7 cellular contexts compared by ENCODE assay signal in the genomic region with DNA sequence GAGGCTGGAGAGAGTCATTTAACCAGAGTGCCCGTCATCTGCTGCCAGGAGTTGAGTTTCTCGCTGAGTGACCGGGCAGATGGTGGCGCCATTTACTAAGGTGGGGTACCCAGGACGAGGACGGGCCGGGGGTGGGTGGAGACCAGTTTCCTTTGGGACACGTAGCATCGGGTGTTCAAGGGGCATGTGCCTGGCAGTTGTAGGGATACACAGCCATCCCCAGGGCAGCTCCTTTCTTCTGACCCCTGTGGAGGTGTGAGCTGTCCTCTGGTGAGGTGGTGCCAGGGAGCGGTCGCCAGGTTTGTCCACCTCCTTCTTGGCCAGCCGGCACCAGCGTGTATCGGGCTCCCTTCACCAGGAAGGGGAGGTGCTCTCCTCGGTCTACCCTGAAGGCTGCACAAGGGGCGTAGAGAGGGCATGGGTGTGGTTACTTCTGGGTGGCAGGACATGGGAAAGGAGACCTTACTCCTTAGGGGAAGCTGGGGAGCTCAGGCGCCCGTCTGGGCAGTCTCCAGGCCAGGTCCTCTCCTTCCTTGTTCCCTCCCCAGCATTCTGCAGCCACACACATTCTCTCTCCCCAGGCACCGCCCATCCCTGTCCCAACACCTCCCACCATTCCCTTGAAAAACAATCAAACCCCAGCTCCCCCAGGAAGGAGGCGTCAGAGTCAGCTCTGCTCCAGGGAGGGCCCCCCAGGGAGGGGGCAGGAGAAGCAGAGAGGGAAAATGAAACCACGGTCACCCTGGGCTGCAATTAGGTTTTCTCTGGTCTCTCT. TPM values are rescaled to one million over a fixed set of nuclear protein-coding genes. Genes with fewer than 3 reads are reported as not detected.
DNase-seq lines count a peak whose midpoint lies in the region; ATAC-seq and TF ChIP-seq lines count a peak whose summit lies in the region.

No MANE protein-coding gene starts in this region.

- peak; percentile 72 for ATAC-seq in activated CD4-positive, alpha-beta T cell treated with anti-CD3 and anti-CD28 coated beads for 36 hours
- ATAC-seq in left colon (peak; percentile 83), GM21786 (IDR thresholded peaks at IDR 0.05; ENCODE audit: unreplicated experiment) (no peak)

- no peaks in the 10 kb centered on the region for H3K27me3 Mint-ChIP-seq in activated CD4-positive, alpha-beta T cell treated with anti-CD3 and anti-CD28 coated beads for 36 hours

- intact Hi-C loops in activated CD4-positive, alpha-beta T cell treated with anti-CD3 and anti-CD28 coated beads for 36 hours (cut with DNase I, micrococcal nuclease), result loop anchor here (1.0 to 5.0 kb wide), 5 partner anchors 65 to 497 kb away; no protein-coding TSS in a partner anchor
- intact Hi-C loops in left colon (cut with DNase I, micrococcal nuclease), result loop anchor here (5.0 kb wide), 3 partner anchors 290 to 495 kb away; no protein-coding TSS in a partner anchor

- H3K27ac Mint-ChIP-seq in activated CD4-positive, alpha-beta T cell treated with anti-CD3 and anti-CD28 coated beads for 36 hours, result peak overlapping the region; percentile 33

- POLR2A ChIA-PET in activated CD4-positive, alpha-beta T cell treated with anti-CD3 and anti-CD28 coated beads for 36 hours (lab: Charles Lee), result interaction anchor here (0.6 kb wide), 1 partner anchor 296 kb away, joined by 5 read pairs; no protein-coding TSS in a partner anchor

- peak overlapping the region; percentile 68 for H3K4me3 Mint-ChIP-seq in activated CD4-positive, alpha-beta T cell treated with anti-CD3 and anti-CD28 coated beads for 36 hours

- DNase-seq in NCI-H2029 treated with DMSO at 0.1 percent for 48 hours (lab: John Stamatoyannopoulos, UW) (peak; percentile 58), dedifferentiated amniotic fluid mesenchymal stem cell (ENCODE audit: extremely low spot score) (peak; percentile 80), left colon (peak; percentile 89 to 92)
- DNase-seq in activated CD4-positive, alpha-beta T cell treated with anti-CD3 and anti-CD28 coated beads for 36 hours, result peak; percentile 83
- DNase-seq in stimulated activated CD4-positive, alpha-beta T cell treated with anti-CD3 and anti-CD28 coated beads, Interleukin-2, amount 100 ng/mL, for 24 hours, result peak; percentile 69 to 70

- peak; percentile 59 for TF ChIP-seq CTCF in GM12872 (IDR thresholded peaks at IDR 0.05; ENCODE audit: insufficient read depth, low read depth, low read length)

- CTCF ChIA-PET in activated CD4-positive, alpha-beta T cell treated with anti-CD3 and anti-CD28 coated beads for 36 hours (lab: Charles Lee), result interaction anchor here (0.7 to 1.8 kb wide), 9 partner anchors 10 to 438 kb away, joined by 3 to 11 read pairs (median 3); a partner anchor contains a TSS

- no peaks in the 10 kb centered on the region for H3K9me3 Mint-ChIP-seq in activated CD4-positive, alpha-beta T cell treated with anti-CD3 and anti-CD28 coated beads for 36 hours (ENCODE audit: low read depth)

- H3K4me1 Mint-ChIP-seq in activated CD4-positive, alpha-beta T cell treated with anti-CD3 and anti-CD28 coated beads for 36 hours, result peaks cover 26% of the 10 kb centered on the region

- H3K36me3 Mint-ChIP-seq in activated CD4-positive, alpha-beta T cell treated with anti-CD3 and anti-CD28 coated beads for 36 hours (ENCODE audit: low read depth), result no peaks in the 10 kb centered on the region

RNA-seq across cellular contexts. Expression of a gene that starts 10.3 kb away (rescaled TPM):
- total RNA-seq in activated CD4-positive, alpha-beta T cell treated with anti-CD3 and anti-CD28 coated beads for 36 hours, result not detected
- 10 to 100 TPM in 1 of 2 donors, 1 to 10 TPM in 1; 8.4 to 12.8 TPM for total RNA-seq in left colon

RNA-seq across cellular contexts. Expression of a gene that starts 20.8 kb away (rescaled TPM):
- total RNA-seq in activated CD4-positive, alpha-beta T cell treated with anti-CD3 and anti-CD28 coated beads for 36 hours, result 10 to 100 TPM; 34.3 to 35.5 TPM
- total RNA-seq in left colon, result 10 to 100 TPM; 34.0 to 51.4 TPM

Comparison
In these comparisons a context has a peak if more than half of its experiments do, and no peak if none do; other contexts are left out.
1. RNA of a gene that starts 10.3 kb away (total RNA-seq): 8.4 to 12.8 TPM in left colon; not detected in activated CD4-positive, alpha-beta T cell treated with anti-CD3 and anti-CD28 coated beads for 36 hours; every median in the first group is over 4 times any median in the second.
2. Peak in every context shown above with its lines, with median percentiles within 50 percentile points of each other: DNase-seq.